1 cellular context compared by ENCODE assay signal in the genomic region with DNA sequence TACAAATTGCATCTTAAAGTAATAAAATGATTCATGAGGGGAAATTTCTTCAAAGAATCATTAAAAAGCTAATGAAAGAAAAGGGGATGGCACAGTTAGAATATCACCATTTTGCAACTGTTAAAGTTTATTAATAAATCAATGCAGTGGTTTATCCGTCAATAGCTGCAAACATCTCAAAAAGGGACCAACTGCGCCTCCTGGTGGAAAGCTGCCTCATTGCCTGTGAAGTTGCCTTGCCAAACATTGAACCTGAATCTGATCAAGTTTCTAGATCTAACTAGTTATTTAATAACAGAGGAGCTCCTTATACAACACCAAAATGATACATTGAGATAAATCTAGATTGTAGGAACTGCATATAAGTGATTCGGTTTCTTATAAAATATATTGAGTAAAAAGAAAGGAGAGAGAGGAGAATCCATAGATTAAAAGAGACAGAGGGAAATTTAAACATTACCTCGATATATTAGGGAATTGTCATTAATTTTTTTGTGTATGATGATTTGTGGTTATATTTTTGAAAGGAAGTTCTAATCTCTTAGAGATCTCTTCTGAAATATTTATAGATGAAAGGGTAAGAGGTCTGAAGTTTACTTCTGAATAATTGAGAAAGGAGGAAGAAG.
TF ChIP-seq lines count a peak whose summit lies in the region.

No MANE protein-coding gene starts in this region.

TF ChIP-seq in IMR-90, 13 proteins besides CTCF, POLR2A, EP300 and RAD21:
- TF ChIP-seq SMC3 (IDR thresholded peaks at IDR 0.05; ENCODE audit: low read depth, low read length) (peak; percentile 96), MAFK (IDR thresholded peaks at IDR 0.05; ENCODE audit: low read depth, low read length) (no peak)
TF ChIP-seq in IMR-90: peak in this region for 1.
